Comparison of ENCODE assay signal across 11 cellular contexts in the genomic region with DNA sequence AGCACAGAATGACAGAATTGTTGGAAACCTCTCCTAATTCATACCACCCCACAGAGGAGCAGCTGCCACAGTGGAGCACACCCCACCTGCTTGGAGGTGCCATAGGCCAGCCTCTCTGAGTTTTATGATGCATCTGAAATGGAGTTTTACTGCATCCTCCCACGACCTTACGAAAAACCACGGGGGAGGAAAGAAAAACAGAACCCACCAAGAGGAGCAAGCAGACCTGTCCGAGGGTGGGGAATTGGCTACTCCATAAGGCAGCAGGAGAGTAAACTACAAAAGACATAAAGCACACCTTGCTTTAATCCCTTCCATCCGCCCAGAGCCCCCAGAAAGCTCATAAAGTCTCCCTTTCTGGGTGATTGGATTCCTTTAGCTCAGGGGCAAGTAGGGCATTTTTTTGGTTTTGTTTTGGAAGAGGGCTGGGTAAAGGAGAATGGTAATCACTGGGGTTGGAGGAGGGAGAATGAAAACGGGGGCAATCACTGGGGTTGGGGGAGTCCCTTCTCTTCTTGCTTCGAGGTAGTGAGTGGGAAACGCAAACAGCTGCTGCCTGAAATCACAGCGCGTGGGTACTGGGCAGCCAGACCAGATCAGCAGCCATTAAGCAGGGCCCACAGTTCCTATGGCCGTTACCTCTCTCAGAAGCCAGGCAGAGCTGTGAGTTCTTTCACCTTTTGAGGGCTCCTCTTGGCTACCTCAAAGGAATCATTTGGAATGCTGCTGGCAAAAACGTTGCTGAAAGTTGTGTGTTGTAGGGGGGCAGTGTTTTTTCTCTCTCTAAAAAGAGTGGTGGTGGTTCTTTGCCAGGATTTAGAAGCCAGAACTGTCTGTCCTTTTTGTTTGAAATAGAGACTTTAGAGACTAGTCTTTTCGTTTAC.
DNase-seq lines count a peak whose midpoint lies in the region; ATAC-seq and TF ChIP-seq lines count a peak whose summit lies in the region.
"Had no signal": no experiment of that assay in that cellular context is flagged by ENCODE, and none has a peak within 500 bp of the region (broad histone marks: within the 10 kb centered on the region; RNA-seq: fewer than 3 reads in every experiment).

No MANE protein-coding gene starts in this region.

- no peak overlapping the region for H3K4me3 ChIP-seq in neural progenitor cell

- H3K27ac Mint-ChIP-seq in activated naive CD4-positive, alpha-beta T cell treated with anti-CD3 and anti-CD28 coated beads, Interleukin-2, amount 50 U/mL, for 24 hours: peak overlapping the region; percentile 18
- H3K27ac Mint-ChIP-seq in activated naive CD4-positive, alpha-beta T cell treated with anti-CD3 and anti-CD28 coated beads for 36 hours: no peak overlapping the region
- H3K27ac Mint-ChIP-seq in chondrocyte (ENCODE audit: unreplicated experiment) (peak overlapping the region; percentile 78), neural progenitor cell (peak overlapping the region; percentile 95), type B pancreatic cell (peak overlapping the region; percentile 92)

- peak overlapping the region; percentile 51 for H3K27ac ChIP-seq in neural progenitor cell

- H3K9me3 Mint-ChIP-seq in activated naive CD4-positive, alpha-beta T cell treated with anti-CD3 and anti-CD28 coated beads, Interleukin-2, amount 50 U/mL, for 24 hours: no peaks in the 10 kb centered on the region
- H3K9me3 Mint-ChIP-seq in activated naive CD4-positive, alpha-beta T cell treated with anti-CD3 and anti-CD28 coated beads for 36 hours: no peaks in the 10 kb centered on the region
- no peaks in the 10 kb centered on the region for H3K9me3 Mint-ChIP-seq in chondrocyte (ENCODE audit: low read depth)
- H3K9me3 Mint-ChIP-seq in neural progenitor cell: peaks cover 7% of the 10 kb centered on the region
- peaks cover 15% of the 10 kb centered on the region for H3K9me3 Mint-ChIP-seq in type B pancreatic cell

- no peaks in the 10 kb centered on the region for H3K9me3 ChIP-seq in neural progenitor cell (ENCODE audit: low read depth)

- no peaks in the 10 kb centered on the region for H3K27me3 ChIP-seq in neural progenitor cell

- DNase-seq in activated naive CD4-positive, alpha-beta T cell treated with anti-CD3 and anti-CD28 coated beads for 36 hours: no peak
- no peak for DNase-seq in chondrocyte (ENCODE audit: low spot score)
- DNase-seq in neural progenitor cell (ENCODE audit: low spot score): peak; percentile 8
- no peak for DNase-seq in type B pancreatic cell (ENCODE audit: extremely low spot score, unreplicated experiment)
- DNase-seq in NCI-H510A (lab: John Stamatoyannopoulos, UW): no peak
- no peak for DNase-seq in NCI-H524 (lab: John Stamatoyannopoulos, UW)
- DNase-seq: cortex of kidney, NCI-H1694, SHP77 had no signal

- peaks cover 45% of the 10 kb centered on the region for H3K4me1 Mint-ChIP-seq in activated naive CD4-positive, alpha-beta T cell treated with anti-CD3 and anti-CD28 coated beads, Interleukin-2, amount 50 U/mL, for 24 hours
- peaks cover 35% of the 10 kb centered on the region for H3K4me1 Mint-ChIP-seq in activated naive CD4-positive, alpha-beta T cell treated with anti-CD3 and anti-CD28 coated beads for 36 hours (ENCODE audit: low read depth)
- H3K4me1 Mint-ChIP-seq in chondrocyte (ENCODE audit: low read depth) (peaks cover 38% of the 10 kb centered on the region), neural progenitor cell (peaks cover 43% of the 10 kb centered on the region), type B pancreatic cell (ENCODE audit: unreplicated experiment) (peaks cover 40% of the 10 kb centered on the region)

- intact Hi-C loops in activated naive CD4-positive, alpha-beta T cell treated with anti-CD3 and anti-CD28 coated beads for 36 hours (cut with micrococcal nuclease): no loop called here

- TF ChIP-seq CTCF in chondrocyte (IDR thresholded peaks at IDR 0.05): no peak
- TF ChIP-seq CTCF in neural progenitor cell (IDR thresholded peaks at IDR 0.05): no peak
- no peak for TF ChIP-seq CTCF in type B pancreatic cell (conservative IDR thresholded peaks at IDR 0.05)

- no peak overlapping the region for H2AFZ ChIP-seq in neural progenitor cell (replicated peaks)

- H3K4me3 Mint-ChIP-seq in activated naive CD4-positive, alpha-beta T cell treated with anti-CD3 and anti-CD28 coated beads, Interleukin-2, amount 50 U/mL, for 24 hours: no peak overlapping the region
- H3K4me3 Mint-ChIP-seq in activated naive CD4-positive, alpha-beta T cell treated with anti-CD3 and anti-CD28 coated beads for 36 hours: no peak overlapping the region
- no peak overlapping the region for H3K4me3 Mint-ChIP-seq in chondrocyte (ENCODE audit: unreplicated experiment)
- H3K4me3 Mint-ChIP-seq in neural progenitor cell: no peak overlapping the region
- H3K4me3 Mint-ChIP-seq in type B pancreatic cell: no peak overlapping the region

- H3K79me2 ChIP-seq in neural progenitor cell (ENCODE audit: low read depth): no peaks in the 10 kb centered on the region

- H3F3A ChIP-seq in neural progenitor cell (ENCODE audit: low read depth): peaks cover 24% of the 10 kb centered on the region

- no peak overlapping the region for H3K9ac ChIP-seq in neural progenitor cell

- no peaks in the 10 kb centered on the region for H4K20me1 ChIP-seq in neural progenitor cell (ENCODE audit: low read depth)

- H3K36me3 Mint-ChIP-seq in activated naive CD4-positive, alpha-beta T cell treated with anti-CD3 and anti-CD28 coated beads, Interleukin-2, amount 50 U/mL, for 24 hours: peaks cover 3% of the 10 kb centered on the region
- H3K36me3 Mint-ChIP-seq in activated naive CD4-positive, alpha-beta T cell treated with anti-CD3 and anti-CD28 coated beads for 36 hours (ENCODE audit: low read depth): no peaks in the 10 kb centered on the region
- H3K36me3 Mint-ChIP-seq in chondrocyte (ENCODE audit: low read depth) (no peaks in the 10 kb centered on the region), neural progenitor cell (peaks cover 4% of the 10 kb centered on the region), type B pancreatic cell (peaks cover 24% of the 10 kb centered on the region)

- H3K36me3 ChIP-seq in neural progenitor cell: no peaks in the 10 kb centered on the region

- no peak for ATAC-seq in HG02642 (IDR thresholded peaks at IDR 0.05; ENCODE audit: poor library complexity, unreplicated experiment)

- no peaks in the 10 kb centered on the region for H3K27me3 Mint-ChIP-seq in activated naive CD4-positive, alpha-beta T cell treated with anti-CD3 and anti-CD28 coated beads, Interleukin-2, amount 50 U/mL, for 24 hours
- no peaks in the 10 kb centered on the region for H3K27me3 Mint-ChIP-seq in activated naive CD4-positive, alpha-beta T cell treated with anti-CD3 and anti-CD28 coated beads for 36 hours (ENCODE audit: low read depth)
- H3K27me3 Mint-ChIP-seq in chondrocyte (ENCODE audit: low read depth) (no peaks in the 10 kb centered on the region), neural progenitor cell (ENCODE audit: insufficient read depth, low read depth) (no peaks in the 10 kb centered on the region), type B pancreatic cell (no peaks in the 10 kb centered on the region)

- peaks cover 35% of the 10 kb centered on the region for H3K4me1 ChIP-seq in neural progenitor cell

- CTCF ChIA-PET in activated naive CD4-positive, alpha-beta T cell treated with anti-CD3 and anti-CD28 coated beads for 36 hours (lab: Charles Lee): interaction anchor here (1.1 kb wide), 1 partner anchor 9 kb away, joined by 3 read pairs; no protein-coding TSS in a partner anchor

- peak overlapping the region; percentile 11 for H3K4me2 ChIP-seq in neural progenitor cell
